26 cellular contexts compared by ENCODE assay signal in genomic region chrX:118965395-118965794, GRCh38.
"Had no signal": no experiment of that assay in that cellular context is flagged by ENCODE, and none has a peak within 500 bp of the region (broad histone marks: within the 10 kb centered on the region; RNA-seq: fewer than 3 reads in every experiment).

No MANE protein-coding gene starts in this region.

- DNase-seq: hypothalamus; immature natural killer cell; kidney; left colon; left lung; mesendoderm; naive B cell; natural killer cell; ovary; right lobe of liver; stimulated activated CD4-positive, alpha-beta T cell treated with anti-CD3 and anti-CD28 coated beads, Interleukin-1b, Interleukin-23, amount 100 ng/mL, for 48 hours; stimulated activated CD4-positive, alpha-beta T cell treated with anti-CD3 and anti-CD28 coated beads, Interleukin-2, amount 100 ng/mL, for 48 hours; stimulated activated CD4-positive, alpha-beta T cell treated with anti-CD3 and anti-CD28 coated beads, Interleukin-4, amount 100 ng/mL, for 4 hours; stimulated activated CD8-positive, alpha-beta memory T cell treated with anti-CD3 and anti-CD28 coated beads, Interleukin-4, amount 100 ng/mL, for 48 hours; stimulated activated naive CD4-positive, alpha-beta T cell treated with Interleukin-2 at 50 U/mL for 16 hours; stimulated activated naive CD8-positive, alpha-beta T cell treated with anti-CD3 and anti-CD28 coated beads, Interleukin-15, amount 100 ng/mL, for 72 hours; substantia nigra; uterus had no signal

- H3K4me1 Mint-ChIP-seq: immature natural killer cell; mesothelial cell of epicardium; naive B cell; natural killer cell; stimulated activated memory B cell treated with anti-CD40 and anti-IgM and Interleukin-4, amounts not matched to agents 10 μg/mL and 1 μg/mL and 100 μg/mL, for 72 hours; stimulated activated naive CD8-positive, alpha-beta T cell treated with anti-CD3 and anti-CD28 coated beads, Interleukin-15, amount 100 ng/mL, for 72 hours had no signal

- H3K27ac Mint-ChIP-seq: immature natural killer cell; mesothelial cell of epicardium; naive B cell; natural killer cell; progenitor cell of endocrine pancreas; stimulated activated memory B cell treated with anti-CD40 and anti-IgM and Interleukin-4, amounts not matched to agents 10 μg/mL and 1 μg/mL and 100 μg/mL, for 72 hours; stimulated activated naive CD8-positive, alpha-beta T cell treated with anti-CD3 and anti-CD28 coated beads, Interleukin-15, amount 100 ng/mL, for 72 hours; type B pancreatic cell had no signal

- H3K9me3 Mint-ChIP-seq: immature natural killer cell; natural killer cell; stimulated activated memory B cell treated with anti-CD40 and anti-IgM and Interleukin-4, amounts not matched to agents 10 μg/mL and 1 μg/mL and 100 μg/mL, for 72 hours; stimulated activated naive CD8-positive, alpha-beta T cell treated with anti-CD3 and anti-CD28 coated beads, Interleukin-15, amount 100 ng/mL, for 72 hours had no signal

- H3K27me3 ChIP-seq: left lung, ovary, right atrium auricular region, right lobe of liver, uterus had no signal

- H3K27me3 Mint-ChIP-seq: stimulated activated memory B cell treated with anti-CD40 and anti-IgM and Interleukin-4, amounts not matched to agents 10 μg/mL and 1 μg/mL and 100 μg/mL, for 72 hours had no signal

- H3K4me3 ChIP-seq: left lung, lung, ovary, right atrium auricular region, right lobe of liver, smooth muscle cell, tibial nerve, uterus had no signal

- H3K36me3 ChIP-seq: left lung, ovary, right atrium auricular region, right lobe of liver, tibial nerve, uterus had no signal

- H3K27ac ChIP-seq: left lung, ovary, right atrium auricular region, right lobe of liver, tibial nerve, uterus had no signal

- H3K36me3 Mint-ChIP-seq: immature natural killer cell; mesothelial cell of epicardium; naive B cell; natural killer cell; stimulated activated memory B cell treated with anti-CD40 and anti-IgM and Interleukin-4, amounts not matched to agents 10 μg/mL and 1 μg/mL and 100 μg/mL, for 72 hours; type B pancreatic cell had no signal

- H3K9me3 ChIP-seq: left lung, ovary, right atrium auricular region, right lobe of liver, tibial nerve, uterus had no signal

- H3K4me3 Mint-ChIP-seq: immature natural killer cell; mesothelial cell of epicardium; naive B cell; natural killer cell; stimulated activated memory B cell treated with anti-CD40 and anti-IgM and Interleukin-4, amounts not matched to agents 10 μg/mL and 1 μg/mL and 100 μg/mL, for 72 hours; stimulated activated naive CD8-positive, alpha-beta T cell treated with anti-CD3 and anti-CD28 coated beads, Interleukin-15, amount 100 ng/mL, for 72 hours; type B pancreatic cell had no signal

- H3K4me1 ChIP-seq: left lung, right atrium auricular region, right lobe of liver, tibial nerve, uterus had no signal
